Comparison of ENCODE assay signal across 23 cellular contexts in genomic region chr17:52157161-52157560, GRCh38. TPM values are rescaled to one million over a fixed set of nuclear protein-coding genes. Genes with fewer than 3 reads are reported as not detected.
DNase-seq lines count a peak whose midpoint lies in the region; ATAC-seq and TF ChIP-seq lines count a peak whose summit lies in the region.
"Had no signal": no experiment of that assay in that cellular context is flagged by ENCODE, and none has a peak within 500 bp of the region (broad histone marks: within the 10 kb centered on the region; RNA-seq: fewer than 3 reads in every experiment).

No MANE protein-coding gene starts in this region.

- no peak for ATAC-seq in GM21367 (IDR thresholded peaks at IDR 0.05; ENCODE audit: unreplicated experiment)
- ATAC-seq: PC-3, sciatic nerve had no signal

- no peak overlapping the region for H2AFZ ChIP-seq in neural cell (ENCODE audit: low read depth, low read length)

- no peak for TF ChIP-seq POLR2A in vagina (IDR thresholded peaks at IDR 0.05)

- DNase-seq in G401 (ENCODE audit: low spot score) (peak; percentile 74), NCI-H1694 (lab: John Stamatoyannopoulos, UW) (peak; percentile 56), foreskin fibroblast (no peak), amniotic stem cell (lab: John Stamatoyannopoulos, UW) (no peak), vagina (ENCODE audit: extremely low spot score in 2 of 2) (no peak)
- DNase-seq: activated gamma-delta T cell treated with Interleukin-2 at 50 U/mL for 16 hours, adrenal gland, NCI-H1092, ovary, PC-3, SHP77, T-helper 1 cell, testis had no signal

- H3K9ac ChIP-seq in endocrine pancreas (ENCODE audit: control insufficient read depth, insufficient read depth, low read length) (no peak overlapping the region), neural cell (ENCODE audit: low read length) (no peak overlapping the region)

- intact Hi-C loops in vagina (cut with DNase I) = no loop called here

- TF ChIP-seq EP300 in neural cell (conservative IDR thresholded peaks at IDR 0.05; ENCODE audit: poor library complexity, severe bottlenecking) = no peak

- H3K27ac ChIP-seq in neural cell (ENCODE audit: low read length) (no peak overlapping the region), vagina (no peak overlapping the region)
- H3K27ac ChIP-seq: adrenal gland, epithelial cell of prostate, ovary, testis had no signal

- H3K79me2 ChIP-seq in neural cell (replicated peaks; ENCODE audit: insufficient read depth, low read length) = no peaks in the 10 kb centered on the region

- TF ChIP-seq CTCF in neural cell (IDR thresholded peaks at IDR 0.05; ENCODE audit: poor library complexity, severe bottlenecking) (no peak), foreskin fibroblast (IDR thresholded peaks at IDR 0.05; ENCODE audit: low read depth, low read length) (no peak), vagina (IDR thresholded peaks at IDR 0.05) (no peak)

- H3K9me2 ChIP-seq in neural cell (ENCODE audit: insufficient read depth, low read length) = no peaks in the 10 kb centered on the region

- no peaks in the 10 kb centered on the region for H3F3A ChIP-seq in neural cell (ENCODE audit: insufficient read depth, low read length, poor library complexity, severe bottlenecking)

- no peaks in the 10 kb centered on the region for H3K4me1 ChIP-seq in endocrine pancreas (ENCODE audit: control insufficient read depth, insufficient read depth, low read length)
- no peaks in the 10 kb centered on the region for H3K4me1 ChIP-seq in vagina
- H3K4me1 ChIP-seq: adrenal gland, HAP-1, testis had no signal

- no peaks in the 10 kb centered on the region for H4K20me1 ChIP-seq in neural cell (ENCODE audit: insufficient read depth)

- no peak for TF ChIP-seq RAD21 in neural cell (conservative IDR thresholded peaks at IDR 0.05)

- H3K4me3 ChIP-seq in endocrine pancreas (ENCODE audit: control insufficient read depth, insufficient read depth, low read length) = peak overlapping the region; percentile 17
- peak overlapping the region; percentile 84 for H3K4me3 ChIP-seq in neural cell (ENCODE audit: low read length)
- no peak overlapping the region for H3K4me3 ChIP-seq in foreskin fibroblast (ENCODE audit: low read depth in 1 of 2, low read length in 2 of 2)
- no peak overlapping the region for H3K4me3 ChIP-seq in vagina
- H3K4me3 ChIP-seq: adrenal gland, HAP-1, ovary had no signal

- H3K4me2 ChIP-seq in neural cell (ENCODE audit: low read length) = no peak overlapping the region

- H3K9me3 ChIP-seq in endocrine pancreas (ENCODE audit: control insufficient read depth, low read length) = no peaks in the 10 kb centered on the region
- H3K9me3 ChIP-seq in neural cell (ENCODE audit: low read length) = no peaks in the 10 kb centered on the region
- no peaks in the 10 kb centered on the region for H3K9me3 ChIP-seq in vagina
- H3K9me3 ChIP-seq: adrenal gland, HAP-1, ovary, testis had no signal

- H3K27me3 ChIP-seq in endocrine pancreas (ENCODE audit: control insufficient read depth, insufficient read depth, low read length) = no peaks in the 10 kb centered on the region
- peaks cover 84% of the 10 kb centered on the region for H3K27me3 ChIP-seq in neural cell (ENCODE audit: insufficient read depth, low read depth, low read length)
- H3K27me3 ChIP-seq in vagina = no peaks in the 10 kb centered on the region
- H3K27me3 ChIP-seq: ovary, testis had no signal

- in situ Hi-C loops in G401 (cut with HindIII; ENCODE audit: low sequenced_read_pairs) = no loop called here

- no peaks in the 10 kb centered on the region for H3K36me3 ChIP-seq in endocrine pancreas (ENCODE audit: control insufficient read depth, insufficient read depth, low read length)
- H3K36me3 ChIP-seq in neural cell (ENCODE audit: insufficient read depth, low read length) = no peaks in the 10 kb centered on the region
- no peaks in the 10 kb centered on the region for H3K36me3 ChIP-seq in vagina
- H3K36me3 ChIP-seq: adrenal gland, HAP-1, ovary had no signal

TF ChIP-seq in neural cell, 6 proteins besides CTCF, POLR2A, EP300 and RAD21:
- TF ChIP-seq SMC3 (conservative IDR thresholded peaks at IDR 0.05; ENCODE audit: poor library complexity) (no peak), MXI1 (conservative IDR thresholded peaks at IDR 0.05; ENCODE audit: poor library complexity, severe bottlenecking) (no peak), POLR2AphosphoS5 (IDR thresholded peaks at IDR 0.05) (no peak), EZH2 (IDR thresholded peaks at IDR 0.05; ENCODE audit: borderline replicate concordance, insufficient read depth, low read length, poor library complexity, severe bottlenecking) (no peak), TAF1 (IDR thresholded peaks at IDR 0.05; ENCODE audit: low read depth) (no peak), REST (IDR thresholded peaks at IDR 0.05; ENCODE audit: borderline replicate concordance) (no peak)
TF ChIP-seq in neural cell: peak in this region for 0.

RNA-seq across cellular contexts. Expression of gene CA10, which starts 1.4 kb away (rescaled TPM):
- total RNA-seq in G401 (2014; rRNA removed; shearing (Covaris generic)) = not detected in 2 replicates
- polyA plus RNA-seq in neural cell = 6.2 and 7.1 TPM in 2 replicates
- 8.3 and 10.0 TPM in 2 replicates for polyA minus RNA-seq in neural cell
- 2.0 TPM for total RNA-seq in vagina
- total RNA-seq: fibroblast of villous mesenchyme, HT1080, LHCN-M2, myocyte, PC-3, sciatic nerve had no signal

Comparison
In these comparisons a context has a peak if more than half of its experiments do, and no peak if none do; other contexts are left out.
1. DNase-seq: peak in G401 (single experiment) and NCI-H1694 (single experiment); none in foreskin fibroblast (0 of 2), amniotic stem cell (single experiment) and vagina (0 of 2).
2. H3K4me3 ChIP-seq: peak in endocrine pancreas (single experiment) and neural cell (single experiment); none in foreskin fibroblast (0 of 2) and vagina (0 of 2).